1 cellular context compared by ENCODE assay signal in the genomic region with DNA sequence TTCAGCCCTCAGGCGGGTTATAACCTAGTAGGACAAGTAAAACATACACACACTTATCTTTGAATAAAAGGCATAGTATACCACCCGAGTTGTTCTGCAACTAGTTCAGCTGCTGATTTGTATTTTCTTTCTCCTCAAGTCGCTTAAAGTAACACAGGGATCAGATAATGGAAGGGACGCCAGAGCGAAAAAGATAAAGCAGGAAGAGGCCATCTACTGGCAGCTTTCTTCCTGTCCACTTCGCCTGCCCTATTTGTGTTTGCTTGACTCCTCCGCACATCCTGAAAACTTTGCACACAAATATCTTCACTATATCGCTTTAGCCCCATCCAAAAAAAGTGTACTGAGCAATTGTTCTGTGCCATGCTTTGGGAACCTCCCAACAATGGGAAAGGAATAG.
TF ChIP-seq lines count a peak whose summit lies in the region.

No MANE protein-coding gene starts in this region.

TF ChIP-seq in WTC11, 78 proteins besides CTCF, POLR2A, EP300 and RAD21 (continued from another document):
- TF ChIP-seq, protein P1, sequence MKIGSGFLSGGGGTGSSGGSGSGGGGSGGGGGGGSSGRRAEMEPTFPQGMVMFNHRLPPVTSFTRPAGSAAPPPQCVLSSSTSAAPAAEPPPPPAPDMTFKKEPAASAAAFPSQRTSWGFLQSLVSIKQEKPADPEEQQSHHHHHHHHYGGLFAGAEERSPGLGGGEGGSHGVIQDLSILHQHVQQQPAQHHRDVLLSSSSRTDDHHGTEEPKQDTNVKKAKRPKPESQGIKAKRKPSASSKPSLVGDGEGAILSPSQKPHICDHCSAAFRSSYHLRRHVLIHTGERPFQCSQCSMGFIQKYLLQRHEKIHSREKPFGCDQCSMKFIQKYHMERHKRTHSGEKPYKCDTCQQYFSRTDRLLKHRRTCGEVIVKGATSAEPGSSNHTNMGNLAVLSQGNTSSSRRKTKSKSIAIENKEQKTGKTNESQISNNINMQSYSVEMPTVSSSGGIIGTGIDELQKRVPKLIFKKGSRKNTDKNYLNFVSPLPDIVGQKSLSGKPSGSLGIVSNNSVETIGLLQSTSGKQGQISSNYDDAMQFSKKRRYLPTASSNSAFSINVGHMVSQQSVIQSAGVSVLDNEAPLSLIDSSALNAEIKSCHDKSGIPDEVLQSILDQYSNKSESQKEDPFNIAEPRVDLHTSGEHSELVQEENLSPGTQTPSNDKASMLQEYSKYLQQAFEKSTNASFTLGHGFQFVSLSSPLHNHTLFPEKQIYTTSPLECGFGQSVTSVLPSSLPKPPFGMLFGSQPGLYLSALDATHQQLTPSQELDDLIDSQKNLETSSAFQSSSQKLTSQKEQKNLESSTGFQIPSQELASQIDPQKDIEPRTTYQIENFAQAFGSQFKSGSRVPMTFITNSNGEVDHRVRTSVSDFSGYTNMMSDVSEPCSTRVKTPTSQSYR (CRISPR knock-in tag; IDR thresholded peaks at IDR 0.05), result no peak
- TF ChIP-seq TCF7 (CRISPR knock-in tag; IDR thresholded peaks at IDR 0.05; ENCODE audit: low read depth), result no peak
- TF ChIP-seq ZNF317 (CRISPR knock-in tag; IDR thresholded peaks at IDR 0.05; ENCODE audit: borderline replicate concordance, low read depth), result no peak
- TF ChIP-seq RELA (CRISPR knock-in tag; IDR thresholded peaks at IDR 0.05; ENCODE audit: borderline replicate concordance), result no peak
